Comparison of ENCODE assay signal across 25 cellular contexts in genomic region chr5:6443326-6443725, GRCh38. TPM values are rescaled to one million over a fixed set of nuclear protein-coding genes. Genes with fewer than 3 reads are reported as not detected.
A peak's percentile ranks its signal among the peaks of the same experiment; 100 is the strongest.
DNase-seq lines count a peak whose midpoint lies in the region; ATAC-seq and TF ChIP-seq lines count a peak whose summit lies in the region.
"Had no signal": no experiment of that assay in that cellular context is flagged by ENCODE, and none has a peak within 500 bp of the region (broad histone marks: within the 10 kb centered on the region; RNA-seq: fewer than 3 reads in every experiment).

No MANE protein-coding gene starts in this region.

- H2BK5ac ChIP-seq in neuronal stem cell (ENCODE audit: low read length) = no peak overlapping the region

- no peak overlapping the region for H3K18ac ChIP-seq in neuronal stem cell (ENCODE audit: low read length)

- no peak overlapping the region for H2AFZ ChIP-seq in neuronal stem cell (ENCODE audit: low read length)

- H2BK12ac ChIP-seq in neuronal stem cell (ENCODE audit: low read length) = no peak overlapping the region

- H3K79me1 ChIP-seq in neuronal stem cell (ENCODE audit: low read depth, low read length) = peaks cover 5% of the 10 kb centered on the region

- H2BK120ac ChIP-seq in neuronal stem cell (ENCODE audit: low read depth, low read length) = no peak overlapping the region

- no peak overlapping the region for H3K14ac ChIP-seq in neuronal stem cell (ENCODE audit: low read length)

- H3K4me2 ChIP-seq in neuronal stem cell (ENCODE audit: insufficient read depth, low read length, poor library complexity, severe bottlenecking) = no peak overlapping the region
- H3K4me2 ChIP-seq: BLaER1 had no signal

- TF ChIP-seq POLR2A in heart left ventricle (IDR thresholded peaks at IDR 0.05) = no peak

- no peak for TF ChIP-seq CTCF in heart left ventricle (IDR thresholded peaks at IDR 0.05)
- TF ChIP-seq CTCF in coronary artery (IDR thresholded peaks at IDR 0.05) = no peak
- no peak for TF ChIP-seq CTCF in GM20000 (IDR thresholded peaks at IDR 0.05; ENCODE audit: extremely low read depth, missing control alignments)

- H4K91ac ChIP-seq in neuronal stem cell (ENCODE audit: low read depth, low read length, poor library complexity) = no peak overlapping the region

- ATAC-seq in heart left ventricle = no peak
- no peak for ATAC-seq in HG03342 (IDR thresholded peaks at IDR 0.05; ENCODE audit: unreplicated experiment)
- ATAC-seq: GM12878 had no signal

- H3K23ac ChIP-seq in neuronal stem cell (ENCODE audit: low read depth, low read length, poor library complexity) = peak overlapping the region; percentile 8

- H3K4me1 ChIP-seq in heart left ventricle = no peaks in the 10 kb centered on the region
- peaks cover 0 to 6% of the 10 kb centered on the region in 2 donors for H3K4me1 ChIP-seq in neuronal stem cell (ENCODE audit: control insufficient read depth in 2 of 2, insufficient read depth in 1 of 2, low read depth in 1 of 2, low read length in 2 of 2)
- H3K4me1 ChIP-seq: BE2C, BLaER1 had no signal

- H3K27me3 ChIP-seq in heart left ventricle = no peaks in the 10 kb centered on the region
- peaks cover 0 to 14% (median 10%) of the 10 kb centered on the region in 3 experiments for H3K27me3 ChIP-seq in neuronal stem cell (ENCODE audit: control insufficient read depth in 3 of 3, insufficient read depth in 3 of 3, low read depth in 1 of 3, low read length in 3 of 3)
- H3K27me3 ChIP-seq: BE2C, BLaER1 had no signal

- intact Hi-C loops in cardiac septum (cut with DNase I) (no loop called here), heart left ventricle (cut with DNase I) (loop anchor here in 4 of 10 donors (10.0 kb wide), 3 partner anchors 69 to 949 kb away; partner anchors contain the start of gene MED10 (in 1 of the 4))

- H3K27ac ChIP-seq in heart left ventricle (no peak overlapping the region), coronary artery (no peak overlapping the region), neuronal stem cell (replicated peaks; ENCODE audit: low read length) (no peak overlapping the region)
- H3K27ac ChIP-seq: BLaER1 had no signal

- H2AK5ac ChIP-seq in neuronal stem cell (ENCODE audit: low read depth, low read length) = no peak overlapping the region

- no peak overlapping the region for H2BK15ac ChIP-seq in neuronal stem cell (ENCODE audit: low read length)

- no peaks in the 10 kb centered on the region for H3K36me3 ChIP-seq in heart left ventricle
- peaks cover 0 to 8% of the 10 kb centered on the region in 2 donors for H3K36me3 ChIP-seq in neuronal stem cell (replicated peaks in 1 of 2; ENCODE audit: control insufficient read depth in 2 of 2, insufficient read depth in 2 of 2, low read length in 2 of 2)
- H3K36me3 ChIP-seq: BE2C, BLaER1 had no signal

- peaks cover 0 to 39% (median 0%) of the 10 kb centered on the region in 12 donors for H3K9me3 ChIP-seq in heart left ventricle
- peaks cover 4 to 12% of the 10 kb centered on the region in 2 donors for H3K9me3 ChIP-seq in neuronal stem cell (replicated peaks in 1 of 2; ENCODE audit: control insufficient read depth in 2 of 2, insufficient read depth in 1 of 2, low read depth in 1 of 2, low read length in 2 of 2)
- H3K9me3 ChIP-seq: BE2C had no signal

- 75 to 83% (median 80%) methylated on average over 5 of the region's 5 CpGs for WGBS in heart left ventricle, 4 donors
- no CpG with 5 or more reads among the region's 5 CpGs for WGBS in neuronal stem cell (ENCODE audit: extremely low coverage in 2 of 2, insufficient read length in 2 of 2, insufficient replicate concordance in 1 of 2), 2 donors

- DNase-seq in cardiac septum (ENCODE audit: low spot score) (peak; percentile 68), heart left ventricle (no peak), coronary artery (ENCODE audit: low spot score) (peak; percentile 21), neuronal stem cell (ENCODE audit: low spot score) (no peak), GM20000 (ENCODE audit: low spot score) (no peak)
- DNase-seq: 8988T; ACHN; BE2C; C1 segment of cervical spinal cord; CD4-positive, alpha-beta memory T cell; CD4-positive, CD25-positive, alpha-beta regulatory T cell; CD8-positive, alpha-beta memory T cell; COR-L47; DMS 273 treated with DMSO at 0.1 percent for 48 hours; DMS153; DMS53; DND-41; EL; GDM1 had no signal

- no peak overlapping the region for H3K4ac ChIP-seq in neuronal stem cell (ENCODE audit: low read length)

- no peak overlapping the region for H3K9ac ChIP-seq in neuronal stem cell (ENCODE audit: low read depth, low read length, poor library complexity)
- H3K9ac ChIP-seq: BLaER1 had no signal

- H3K4me3 ChIP-seq in heart left ventricle (no peak overlapping the region), coronary artery (no peak overlapping the region), neuronal stem cell (ENCODE audit: low read length in 2 of 2) (peak overlapping the region in 1 of 2 donors; percentile 8)
- H3K4me3 ChIP-seq: BLaER1, GM12878 had no signal

- no peak overlapping the region for H4K8ac ChIP-seq in neuronal stem cell (ENCODE audit: low read depth, low read length)

RNA-seq across cellular contexts. Expression of gene UBE2QL1, which starts 5.3 kb away (rescaled TPM):
- total RNA-seq in cardiac septum (13.1 TPM), heart left ventricle (10 to 100 TPM in 8 of 9 donors, 1 to 10 TPM in 1; 9.8 to 32.0 (median 21.0) TPM)
- 10 to 100 TPM; 11.4 to 15.4 TPM for polyA plus RNA-seq in heart left ventricle
- 2.3 TPM for polyA plus RNA-seq in neuronal stem cell (2013, experiment 1 of 2)
- polyA plus RNA-seq in neuronal stem cell (2013, experiment 2 of 2) = 2.4 TPM
- total RNA-seq: CD4-positive, alpha-beta memory T cell; CD4-positive, CD25-positive, alpha-beta regulatory T cell; CD8-positive, alpha-beta memory T cell; G401 had no signal
- polyA plus RNA-seq: AG04450; CD14-positive monocyte; CD4-positive, alpha-beta memory T cell; CD4-positive, CD25-positive, alpha-beta regulatory T cell; CD8-positive, alpha-beta memory T cell had no signal

Comparison
In these comparisons a context has a peak if more than half of its experiments do, and no peak if none do; other contexts are left out.
1. DNase-seq: peak in cardiac septum (single experiment) and coronary artery (single experiment); none in heart left ventricle (0 of 5), neuronal stem cell (single experiment) and GM20000 (single experiment).